Comparison of ENCODE assay signal across 12 cellular contexts in genomic region chr2:226971029-226971584, GRCh38.
DNase-seq lines count a peak whose midpoint lies in the region; ATAC-seq and TF ChIP-seq lines count a peak whose summit lies in the region.
"Had no signal": no experiment of that assay in that cellular context is flagged by ENCODE, and none has a peak within 500 bp of the region (broad histone marks: within the 10 kb centered on the region; RNA-seq: fewer than 3 reads in every experiment).

No MANE protein-coding gene starts in this region.

- no peak for TF ChIP-seq CTCF in CD4-positive, alpha-beta T cell (IDR thresholded peaks at IDR 0.05)
- TF ChIP-seq CTCF in OCI-LY1 (IDR thresholded peaks at IDR 0.05; ENCODE audit: low read length) (no peak), GM23338 (conservative IDR thresholded peaks at IDR 0.05; ENCODE audit: low read depth in 2 of 2) (no peak), adrenal gland (IDR thresholded peaks at IDR 0.05) (no peak)

- CTCF ChIA-PET in CD4-positive, alpha-beta T cell (lab: Charles Lee), result no interaction called here

- no peaks in the 10 kb centered on the region for H3K9me3 ChIP-seq in CD4-positive, alpha-beta T cell (ENCODE audit: control insufficient read depth, low read length)
- H3K9me3 ChIP-seq in OCI-LY1 (ENCODE audit: low read length) (no peaks in the 10 kb centered on the region), adrenal gland (replicated peaks in 1 of 3) (no peaks in the 10 kb centered on the region)
- H3K9me3 ChIP-seq: neutrophil had no signal

- H3K4me1 ChIP-seq in OCI-LY1 (ENCODE audit: insufficient read depth, low read length, severe bottlenecking), result peaks cover 61% of the 10 kb centered on the region
- H3K4me1 ChIP-seq in GM23338 (ENCODE audit: insufficient read depth), result no peaks in the 10 kb centered on the region
- no peaks in the 10 kb centered on the region for H3K4me1 ChIP-seq in adrenal gland (replicated peaks in 1 of 2)

- H3F3A ChIP-seq in OCI-LY1 (ENCODE audit: insufficient read depth, low read length) (peaks cover 12% of the 10 kb centered on the region), GM23338 (replicated peaks; ENCODE audit: low read depth) (no peaks in the 10 kb centered on the region)

- POLR2A ChIA-PET in CD4-positive, alpha-beta T cell (lab: Charles Lee), result no interaction called here

- H3K27me3 Mint-ChIP-seq in CD4-positive, alpha-beta T cell, result no peaks in the 10 kb centered on the region
- peaks cover 2% of the 10 kb centered on the region for H3K27me3 Mint-ChIP-seq in GM23338 (ENCODE audit: insufficient read depth, low read depth, poor library complexity)

- no peaks in the 10 kb centered on the region for H4K20me1 ChIP-seq in OCI-LY1 (ENCODE audit: insufficient read depth, low read length)
- H4K20me1 ChIP-seq in GM23338 (replicated peaks; ENCODE audit: insufficient read depth), result no peaks in the 10 kb centered on the region

- intact Hi-C loops in CD4-positive, alpha-beta T cell (cut with DNase I, micrococcal nuclease), result loop anchor here in 1 of 2 experiments (5.0 kb wide), 1 partner anchor 134 kb away; the partner anchor contains the start of gene RHBDD1
- intact Hi-C loops in adrenal gland (cut with DNase I), result no loop called here

- H3K4me3 ChIP-seq in OCI-LY1 (ENCODE audit: low read depth, low read length, poor library complexity, severe bottlenecking) (peak overlapping the region; percentile 33), GM23338 (no peak overlapping the region), adrenal gland (no peak overlapping the region)

- H3K27ac Mint-ChIP-seq in CD4-positive, alpha-beta T cell, result peak overlapping the region; percentile 38
- no peak overlapping the region for H3K27ac Mint-ChIP-seq in GM23338

- TF ChIP-seq POLR2A in adrenal gland (IDR thresholded peaks at IDR 0.05), result no peak

- H2AFZ ChIP-seq in OCI-LY1 (ENCODE audit: low read length), result no peak overlapping the region
- H2AFZ ChIP-seq in GM23338, result no peak overlapping the region

- H3K9me2 ChIP-seq in OCI-LY1 (ENCODE audit: low read depth, low read length), result no peaks in the 10 kb centered on the region
- no peaks in the 10 kb centered on the region for H3K9me2 ChIP-seq in GM23338 (ENCODE audit: insufficient read depth)

- peaks cover 27% of the 10 kb centered on the region for H3K36me3 Mint-ChIP-seq in CD4-positive, alpha-beta T cell (ENCODE audit: low read depth)
- no peaks in the 10 kb centered on the region for H3K36me3 Mint-ChIP-seq in GM23338 (ENCODE audit: low read depth)

- peak overlapping the region; percentile 14 for H3K4me3 Mint-ChIP-seq in CD4-positive, alpha-beta T cell
- no peak overlapping the region for H3K4me3 Mint-ChIP-seq in GM23338

- H3K79me2 ChIP-seq in OCI-LY1 (ENCODE audit: insufficient read depth, low read length) (no peaks in the 10 kb centered on the region), GM23338 (replicated peaks; ENCODE audit: insufficient read depth) (no peaks in the 10 kb centered on the region)

- DNase-seq in CD4-positive, alpha-beta T cell, result no peak
- DNase-seq in GM23338 (ENCODE audit: low spot score) (no peak), NCI-H1092 treated with DMSO at 0.1 percent for 48 hours (lab: John Stamatoyannopoulos, UW) (no peak), adrenal gland (no peak)
- DNase-seq: C1 segment of cervical spinal cord, Kasumi-1, NCI-H526 treated with DMSO at 0.1 percent for 48 hours had no signal

- peaks cover 45% of the 10 kb centered on the region for H3K4me1 Mint-ChIP-seq in CD4-positive, alpha-beta T cell (ENCODE audit: low read depth)
- H3K4me1 Mint-ChIP-seq in GM23338, result no peaks in the 10 kb centered on the region; the same call in 2 of the 3 replicates

- no peak overlapping the region for H3K27ac ChIP-seq in CD4-positive, alpha-beta T cell (ENCODE audit: low read depth, low read length)
- H3K27ac ChIP-seq in OCI-LY1 (ENCODE audit: low read depth, low read length, poor library complexity, severe bottlenecking) (peak overlapping the region; percentile 98), GM23338 (ENCODE audit: low read depth) (no peak overlapping the region), adrenal gland (no peak overlapping the region)
- H3K27ac ChIP-seq: neutrophil had no signal

- no peak for ATAC-seq in CD4-positive, alpha-beta T cell (ENCODE audit: poor library complexity)
- ATAC-seq in GM19043 (IDR thresholded peaks at IDR 0.05; ENCODE audit: low read depth, unreplicated experiment) (peak; percentile 45), HG02852 (IDR thresholded peaks at IDR 0.05; ENCODE audit: unreplicated experiment) (peak; percentile 45), GM23338 (no peak), SK-N-SH treated with all-trans-retinoic acid at 6 μM for 48 hours (no peak)

- no peaks in the 10 kb centered on the region for H3K9me3 Mint-ChIP-seq in CD4-positive, alpha-beta T cell
- H3K9me3 Mint-ChIP-seq in GM23338, result no peaks in the 10 kb centered on the region

- H3K9ac ChIP-seq in OCI-LY1 (ENCODE audit: low read length), result peak overlapping the region; percentile 56

- 86 to 90% (median 88%) methylated on average over 7 of the region's 7 CpGs for WGBS in adrenal gland, 4 donors

- no peaks in the 10 kb centered on the region for H3K27me3 ChIP-seq in CD4-positive, alpha-beta T cell (ENCODE audit: control insufficient read depth, insufficient read depth, low read length)
- H3K27me3 ChIP-seq in OCI-LY1 (ENCODE audit: insufficient read depth, low read length), result no peaks in the 10 kb centered on the region
- no peaks in the 10 kb centered on the region for H3K27me3 ChIP-seq in GM23338 (ENCODE audit: insufficient read depth)
- no peaks in the 10 kb centered on the region for H3K27me3 ChIP-seq in adrenal gland
- H3K27me3 ChIP-seq: neutrophil had no signal

- H3K4me2 ChIP-seq in OCI-LY1 (ENCODE audit: low read length) (peak overlapping the region; percentile 54), GM23338 (no peak overlapping the region)

- H3K36me3 ChIP-seq in OCI-LY1 (ENCODE audit: insufficient read depth, low read length) (peaks cover 11% of the 10 kb centered on the region), GM23338 (ENCODE audit: insufficient read depth) (no peaks in the 10 kb centered on the region), adrenal gland (replicated peaks in 1 of 2) (no peaks in the 10 kb centered on the region)
- H3K36me3 ChIP-seq: neutrophil had no signal

TF ChIP-seq in GM23338, 12 proteins besides CTCF, POLR2A, EP300 and RAD21 (continues in another document):
- no peak for TF ChIP-seq JUNB (IDR thresholded peaks at IDR 0.05; ENCODE audit: unreplicated experiment)
- TF ChIP-seq NANOG (IDR thresholded peaks at IDR 0.05; ENCODE audit: borderline replicate concordance), result no peak
- TF ChIP-seq EZH2phosphoT487 (IDR thresholded peaks at IDR 0.05; ENCODE audit: unreplicated experiment), result no peak
- TF ChIP-seq REST (IDR thresholded peaks at IDR 0.05; ENCODE audit: unreplicated experiment), result no peak

TF ChIP-seq in SK-N-SH treated with all-trans-retinoic acid at 6 μM for 48 hours, 23 proteins besides CTCF, POLR2A, EP300 and RAD21:
- TF ChIP-seq SNAI2 (CRISPR knock-in tag; IDR thresholded peaks at IDR 0.05) (no peak), BACH2 (CRISPR knock-in tag; IDR thresholded peaks at IDR 0.05; ENCODE audit: borderline replicate concordance) (no peak), ZNF565 (CRISPR knock-in tag; conservative IDR thresholded peaks at IDR 0.05; ENCODE audit: low read depth) (no peak), PATZ1 (CRISPR knock-in tag; IDR thresholded peaks at IDR 0.05; ENCODE audit: borderline replicate concordance) (no peak), OSR1 (CRISPR knock-in tag; IDR thresholded peaks at IDR 0.05) (no peak), ZNF8 (CRISPR knock-in tag; IDR thresholded peaks at IDR 0.05) (no peak)
TF ChIP-seq in SK-N-SH treated with all-trans-retinoic acid at 6 μM for 48 hours: peak in this region for 0.

Comparison
In these comparisons a context has a peak if more than half of its experiments do, and no peak if none do; other contexts are left out.
1. ATAC-seq: peak in GM19043 (single experiment) and HG02852 (single experiment); none in CD4-positive, alpha-beta T cell (single experiment), GM23338 (single experiment) and SK-N-SH treated with all-trans-retinoic acid at 6 μM for 48 hours (single experiment).